Comparison of ENCODE assay signal across 8 cellular contexts in the genomic region with DNA sequence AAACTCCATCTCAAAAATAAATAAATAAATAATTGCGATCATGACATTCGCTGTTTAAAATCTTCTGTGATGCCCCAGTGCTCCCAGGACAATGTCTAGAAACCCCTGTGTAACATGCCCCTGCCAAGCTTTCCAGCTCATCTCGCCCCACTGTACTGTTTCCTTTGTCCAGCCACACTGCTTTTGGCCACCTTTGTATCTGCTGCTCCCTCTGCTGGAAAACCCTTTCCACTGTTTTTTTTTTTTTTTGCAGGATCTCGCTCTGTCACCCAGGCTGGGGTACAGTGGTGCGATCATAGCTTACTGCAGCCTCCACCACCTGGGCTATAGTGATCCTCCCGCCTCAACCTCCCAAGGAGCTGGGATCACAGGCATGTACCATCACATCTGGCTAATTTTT. TPM values are rescaled to one million over a fixed set of nuclear protein-coding genes. Genes with fewer than 3 reads are reported as not detected.
DNase-seq lines count a peak whose midpoint lies in the region; ATAC-seq and TF ChIP-seq lines count a peak whose summit lies in the region.
"Had no signal": no experiment of that assay in that cellular context is flagged by ENCODE, and none has a peak within 500 bp of the region (broad histone marks: within the 10 kb centered on the region; RNA-seq: fewer than 3 reads in every experiment).

No MANE protein-coding gene starts in this region.

- H3K9me3 ChIP-seq in gastroesophageal sphincter: peaks cover 0 to 8% (median 0%) of the 10 kb centered on the region in 3 donors

- intact Hi-C loops in activated CD4-positive, alpha-beta memory T cell treated with anti-CD3 and anti-CD28 coated beads for 36 hours (cut with micrococcal nuclease): no loop called here

- POLR2A ChIA-PET in activated CD4-positive, alpha-beta memory T cell treated with anti-CD3 and anti-CD28 coated beads, Interleukin-2, amount 10 ng/mL, durations not matched to agents 7 days and 5 days (lab: Charles Lee): no interaction called here
- POLR2A ChIA-PET in activated CD4-positive, alpha-beta memory T cell treated with anti-CD3 and anti-CD28 coated beads for 36 hours (lab: Charles Lee): no interaction called here

- ATAC-seq in gastroesophageal sphincter: no peak
- ATAC-seq in GM21390 (IDR thresholded peaks at IDR 0.05; ENCODE audit: unreplicated experiment): no peak
- ATAC-seq: CD8-positive, alpha-beta T cell had no signal

- 86 to 89% methylated on average over 6 of the region's 6 CpGs for WGBS in gastroesophageal sphincter (ENCODE audit: low coverage in 1 of 2), 2 donors

- H3K4me3 ChIP-seq in cardiac fibroblast (replicated peaks in 1 of 2; ENCODE audit: low read depth in 2 of 2, low read length in 2 of 2) (no peak overlapping the region), gastroesophageal sphincter (no peak overlapping the region)

- H3K36me3 ChIP-seq in gastroesophageal sphincter: peaks cover 0 to 21% of the 10 kb centered on the region in 2 donors

- TF ChIP-seq CTCF in cardiac fibroblast (IDR thresholded peaks at IDR 0.05; ENCODE audit: low read depth, low read length) (peak; percentile 50), gastroesophageal sphincter (IDR thresholded peaks at IDR 0.05) (peak in 2 of 4 experiments; percentile 11 to 24)

- peak overlapping the region; percentile 52 for H3K27ac Mint-ChIP-seq in activated CD4-positive, alpha-beta memory T cell treated with anti-CD3 and anti-CD28 coated beads, Interleukin-2, amount 10 ng/mL, durations not matched to agents 7 days and 5 days
- H3K27ac Mint-ChIP-seq in activated CD4-positive, alpha-beta memory T cell treated with anti-CD3 and anti-CD28 coated beads for 36 hours: no peak overlapping the region
- H3K27ac Mint-ChIP-seq: CD8-positive, alpha-beta T cell had no signal

- no peak overlapping the region for H3K27ac ChIP-seq in gastroesophageal sphincter

- TF ChIP-seq EP300 in gastroesophageal sphincter (IDR thresholded peaks at IDR 0.05): no peak

- no peak for TF ChIP-seq POLR2A in gastroesophageal sphincter (IDR thresholded peaks at IDR 0.05)

- H3K36me3 Mint-ChIP-seq in activated CD4-positive, alpha-beta memory T cell treated with anti-CD3 and anti-CD28 coated beads, Interleukin-2, amount 10 ng/mL, durations not matched to agents 7 days and 5 days (ENCODE audit: low read depth): peaks cover 76% of the 10 kb centered on the region
- H3K36me3 Mint-ChIP-seq in activated CD4-positive, alpha-beta memory T cell treated with anti-CD3 and anti-CD28 coated beads for 36 hours: peaks cover 30% of the 10 kb centered on the region

- peaks cover 11% of the 10 kb centered on the region for H3K9me3 Mint-ChIP-seq in activated CD4-positive, alpha-beta memory T cell treated with anti-CD3 and anti-CD28 coated beads, Interleukin-2, amount 10 ng/mL, durations not matched to agents 7 days and 5 days
- peaks cover 13% of the 10 kb centered on the region for H3K9me3 Mint-ChIP-seq in activated CD4-positive, alpha-beta memory T cell treated with anti-CD3 and anti-CD28 coated beads for 36 hours

- no peak overlapping the region for H3K4me3 Mint-ChIP-seq in activated CD4-positive, alpha-beta memory T cell treated with anti-CD3 and anti-CD28 coated beads, Interleukin-2, amount 10 ng/mL, durations not matched to agents 7 days and 5 days
- H3K4me3 Mint-ChIP-seq in activated CD4-positive, alpha-beta memory T cell treated with anti-CD3 and anti-CD28 coated beads for 36 hours: no peak overlapping the region
- H3K4me3 Mint-ChIP-seq: CD8-positive, alpha-beta T cell had no signal

- no peaks in the 10 kb centered on the region for H3K27me3 Mint-ChIP-seq in activated CD4-positive, alpha-beta memory T cell treated with anti-CD3 and anti-CD28 coated beads, Interleukin-2, amount 10 ng/mL, durations not matched to agents 7 days and 5 days
- H3K27me3 Mint-ChIP-seq in activated CD4-positive, alpha-beta memory T cell treated with anti-CD3 and anti-CD28 coated beads for 36 hours: no peaks in the 10 kb centered on the region

- CTCF ChIA-PET in activated CD4-positive, alpha-beta memory T cell treated with anti-CD3 and anti-CD28 coated beads, Interleukin-2, amount 10 ng/mL, durations not matched to agents 7 days and 5 days (lab: Charles Lee): no interaction called here
- CTCF ChIA-PET in activated CD4-positive, alpha-beta memory T cell treated with anti-CD3 and anti-CD28 coated beads for 36 hours (lab: Charles Lee): no interaction called here

- peaks cover 0 to 5% (median 2%) of the 10 kb centered on the region in 3 donors for H3K4me1 ChIP-seq in gastroesophageal sphincter

- peaks cover 30% of the 10 kb centered on the region for H3K4me1 Mint-ChIP-seq in activated CD4-positive, alpha-beta memory T cell treated with anti-CD3 and anti-CD28 coated beads, Interleukin-2, amount 10 ng/mL, durations not matched to agents 7 days and 5 days
- peaks cover 25% of the 10 kb centered on the region for H3K4me1 Mint-ChIP-seq in activated CD4-positive, alpha-beta memory T cell treated with anti-CD3 and anti-CD28 coated beads for 36 hours (ENCODE audit: low read depth)

- no peak for DNase-seq in activated CD4-positive, alpha-beta memory T cell treated with anti-CD3 and anti-CD28 coated beads, Interleukin-2, amount 10 ng/mL, durations not matched to agents 7 days and 5 days
- no peak for DNase-seq in activated CD4-positive, alpha-beta memory T cell treated with anti-CD3 and anti-CD28 coated beads for 36 hours
- DNase-seq in cardiac fibroblast (ENCODE audit: low read depth in 2 of 2): peak; percentile 28
- peak; percentile 8 for DNase-seq in renal cortical epithelial cell (ENCODE audit: low read depth)
- DNase-seq: CD8-positive, alpha-beta T cell had no signal

- H3K27me3 ChIP-seq in gastroesophageal sphincter: no peaks in the 10 kb centered on the region

RNA-seq across cellular contexts. Expression of gene PLAUR, which starts 7.5 kb away (rescaled TPM):
- total RNA-seq in activated CD4-positive, alpha-beta memory T cell treated with anti-CD3 and anti-CD28 coated beads, Interleukin-2, amount 10 ng/mL, durations not matched to agents 7 days and 5 days: 10 to 100 TPM; 29.2 to 29.3 TPM
- total RNA-seq in activated CD4-positive, alpha-beta memory T cell treated with anti-CD3 and anti-CD28 coated beads for 36 hours: 10 to 100 TPM; 14.4 to 15.1 TPM
- total RNA-seq in renal cortical epithelial cell (21.0 and 180 TPM in 2 replicates), gastroesophageal sphincter (10 to 100 TPM in 3 of 4 donors, 1 to 10 TPM in 1; 3.4 to 25.8 (median 15.7) TPM)

RNA-seq across cellular contexts. Expression of gene CADM4, which starts 22.8 kb away (rescaled TPM):
- under 1 TPM; 0.43 to 0.60 TPM for total RNA-seq in activated CD4-positive, alpha-beta memory T cell treated with anti-CD3 and anti-CD28 coated beads, Interleukin-2, amount 10 ng/mL, durations not matched to agents 7 days and 5 days
- under 1 TPM; 0.39 to 0.57 TPM for total RNA-seq in activated CD4-positive, alpha-beta memory T cell treated with anti-CD3 and anti-CD28 coated beads for 36 hours
- total RNA-seq in renal cortical epithelial cell (6.6 and 36.4 TPM in 2 replicates), gastroesophageal sphincter (10 to 100 TPM; 19.8 to 52.5 (median 31.6) TPM)

RNA-seq across cellular contexts. Expression of gene ZNF428, which starts 43.1 kb away (rescaled TPM):
- 10 to 100 TPM; 19.7 to 20.6 TPM for total RNA-seq in activated CD4-positive, alpha-beta memory T cell treated with anti-CD3 and anti-CD28 coated beads, Interleukin-2, amount 10 ng/mL, durations not matched to agents 7 days and 5 days
- 10 to 100 TPM; 11.7 to 12.5 TPM for total RNA-seq in activated CD4-positive, alpha-beta memory T cell treated with anti-CD3 and anti-CD28 coated beads for 36 hours
- total RNA-seq in renal cortical epithelial cell: 30.1 and 34.6 TPM in 2 replicates
- 10 to 100 TPM; 33.9 to 54.1 (median 45.0) TPM for total RNA-seq in gastroesophageal sphincter

RNA-seq across cellular contexts. Expression of gene SRRM5, which starts 50.6 kb away (rescaled TPM):
- total RNA-seq in activated CD4-positive, alpha-beta memory T cell treated with anti-CD3 and anti-CD28 coated beads, Interleukin-2, amount 10 ng/mL, durations not matched to agents 7 days and 5 days: under 1 TPM; 0.28 to 0.45 TPM
- total RNA-seq in activated CD4-positive, alpha-beta memory T cell treated with anti-CD3 and anti-CD28 coated beads for 36 hours: under 1 TPM; 0.39 to 0.59 TPM
- total RNA-seq in renal cortical epithelial cell: 0.05 TPM in 1 of 2 replicates, not detected in the other
- under 1 TPM in 1 of 4 donors, not detected in 3; 0.13 TPM for total RNA-seq in gastroesophageal sphincter

RNA-seq across cellular contexts. Expression of gene IRGC, which starts 53.4 kb away (rescaled TPM):
- total RNA-seq in activated CD4-positive, alpha-beta memory T cell treated with anti-CD3 and anti-CD28 coated beads, Interleukin-2, amount 10 ng/mL, durations not matched to agents 7 days and 5 days: not detected
- not detected for total RNA-seq in activated CD4-positive, alpha-beta memory T cell treated with anti-CD3 and anti-CD28 coated beads for 36 hours
- total RNA-seq in renal cortical epithelial cell (not detected in 2 replicates), gastroesophageal sphincter (not detected)
- total RNA-seq: CD8-positive, alpha-beta T cell; T-helper 1 cell treated with Interleukin-12 subunit alpha and Interleukin-12 subunit beta and Interleukin-4 antibody, amounts not matched to agents 30 ng/mL and 1 ng/mL, for 36 hours had no signal

Comparison
In these comparisons a context has a peak if more than half of its experiments do, and no peak if none do; other contexts are left out.
1. DNase-seq: peak in cardiac fibroblast (2 of 2) and renal cortical epithelial cell (single experiment); none in activated CD4-positive, alpha-beta memory T cell treated with anti-CD3 and anti-CD28 coated beads, Interleukin-2, amount 10 ng/mL, durations not matched to agents 7 days and 5 days (single experiment) and activated CD4-positive, alpha-beta memory T cell treated with anti-CD3 and anti-CD28 coated beads for 36 hours (single experiment).